In the genomic region with DNA sequence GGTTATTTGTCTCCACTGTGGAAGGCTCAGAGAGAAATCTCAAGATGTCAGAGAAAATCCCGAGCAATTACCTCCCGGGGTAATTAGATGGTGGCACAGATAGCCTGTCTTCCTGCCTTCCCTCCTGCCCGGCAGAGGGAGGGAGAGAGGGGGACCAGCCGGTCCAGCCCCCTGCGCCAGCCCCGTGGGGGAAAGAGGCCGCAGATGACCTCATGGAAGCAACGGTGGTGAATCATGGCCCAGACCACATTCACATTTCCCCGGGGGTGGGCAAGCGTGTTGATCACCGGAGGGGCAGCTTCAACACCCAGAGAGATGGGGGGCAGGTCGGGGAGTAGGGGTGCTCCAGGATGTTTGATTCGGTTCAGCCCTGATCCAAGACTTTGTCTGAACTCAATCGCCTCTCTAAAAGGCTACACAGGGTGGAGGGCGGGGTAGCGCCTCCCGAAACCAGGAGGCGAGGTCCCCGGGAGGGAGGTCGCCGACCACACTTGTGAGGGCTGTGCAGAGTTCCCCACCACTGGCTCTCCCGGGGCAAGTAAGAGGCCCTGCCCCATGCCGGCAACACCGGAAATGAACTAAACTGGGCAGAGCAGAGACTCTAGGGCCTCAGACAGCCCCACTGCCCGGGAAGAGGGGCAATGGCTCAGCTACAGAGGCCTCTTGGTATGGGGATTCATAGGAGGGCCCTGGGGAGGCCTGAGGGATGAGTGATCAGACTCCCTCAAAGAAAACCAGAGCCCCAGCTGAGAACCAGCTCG, we compare ENCODE assay signal across 1 cellular context.
TF ChIP-seq lines count a peak whose summit lies in the region.

No MANE protein-coding gene starts in this region.

TF ChIP-seq in HepG2, 621 proteins besides CTCF, POLR2A, EP300 and RAD21 (continued from another document):
- TF ChIP-seq, protein P1, sequence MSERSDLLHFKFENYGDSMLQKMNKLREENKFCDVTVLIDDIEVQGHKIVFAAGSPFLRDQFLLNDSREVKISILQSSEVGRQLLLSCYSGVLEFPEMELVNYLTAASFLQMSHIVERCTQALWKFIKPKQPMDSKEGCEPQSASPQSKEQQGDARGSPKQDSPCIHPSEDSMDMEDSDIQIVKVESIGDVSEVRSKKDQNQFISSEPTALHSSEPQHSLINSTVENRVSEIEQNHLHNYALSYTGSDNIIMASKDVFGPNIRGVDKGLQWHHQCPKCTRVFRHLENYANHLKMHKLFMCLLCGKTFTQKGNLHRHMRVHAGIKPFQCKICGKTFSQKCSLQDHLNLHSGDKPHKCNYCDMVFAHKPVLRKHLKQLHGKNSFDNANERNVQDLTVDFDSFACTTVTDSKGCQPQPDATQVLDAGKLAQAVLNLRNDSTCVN (CRISPR knock-in tag; IDR thresholded peaks at IDR 0.05; ENCODE audit: borderline replicate concordance), result no peak
- TF ChIP-seq SP1 (IDR thresholded peaks at IDR 0.05) (no peak), SP1 (CRISPR knock-in tag; IDR thresholded peaks at IDR 0.05) (no peak), HHEX (CRISPR knock-in tag; IDR thresholded peaks at IDR 0.05) (no peak), FOSL2 (CRISPR knock-in tag; IDR thresholded peaks at IDR 0.05) (peak; percentile 25; the same call in 1 of the 2 replicates), PPARG (CRISPR knock-in tag; conservative IDR thresholded peaks at IDR 0.05) (no peak), MXD1 (CRISPR knock-in tag; IDR thresholded peaks at IDR 0.05) (0 out of 2 replicates have a peak, but pooled peaks have one; percentile 36), HNRNPLL (IDR thresholded peaks at IDR 0.05; ENCODE audit: low read depth, low read length, poor library complexity, severe bottlenecking) (peak; percentile 22), SP5 (CRISPR knock-in tag; IDR thresholded peaks at IDR 0.05; ENCODE audit: borderline replicate concordance, low read depth) (no peak), ZFP36L2 (CRISPR knock-in tag; IDR thresholded peaks at IDR 0.05) (no peak), TGIF2 (CRISPR knock-in tag; IDR thresholded peaks at IDR 0.05) (0 out of 2 replicates have a peak, but pooled peaks have one; percentile 0), YY1 (IDR thresholded peaks at IDR 0.05; ENCODE audit: insufficient read depth, insufficient replicate concordance, low read depth, low read length) (peak; percentile 1), ELF3 (CRISPR knock-in tag; IDR thresholded peaks at IDR 0.05) (0 out of 2 replicates have a peak, but pooled peaks have one; percentile 4)
- TF ChIP-seq, protein P2, sequence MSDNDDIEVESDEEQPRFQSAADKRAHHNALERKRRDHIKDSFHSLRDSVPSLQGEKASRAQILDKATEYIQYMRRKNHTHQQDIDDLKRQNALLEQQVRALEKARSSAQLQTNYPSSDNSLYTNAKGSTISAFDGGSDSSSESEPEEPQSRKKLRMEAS (IDR thresholded peaks at IDR 0.05), result peak; percentile 17; the same call in 1 of the 2 replicates
- TF ChIP-seq, protein P3, sequence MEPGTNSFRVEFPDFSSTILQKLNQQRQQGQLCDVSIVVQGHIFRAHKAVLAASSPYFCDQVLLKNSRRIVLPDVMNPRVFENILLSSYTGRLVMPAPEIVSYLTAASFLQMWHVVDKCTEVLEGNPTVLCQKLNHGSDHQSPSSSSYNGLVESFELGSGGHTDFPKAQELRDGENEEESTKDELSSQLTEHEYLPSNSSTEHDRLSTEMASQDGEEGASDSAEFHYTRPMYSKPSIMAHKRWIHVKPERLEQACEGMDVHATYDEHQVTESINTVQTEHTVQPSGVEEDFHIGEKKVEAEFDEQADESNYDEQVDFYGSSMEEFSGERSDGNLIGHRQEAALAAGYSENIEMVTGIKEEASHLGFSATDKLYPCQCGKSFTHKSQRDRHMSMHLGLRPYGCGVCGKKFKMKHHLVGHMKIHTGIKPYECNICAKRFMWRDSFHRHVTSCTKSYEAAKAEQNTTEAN (CRISPR knock-in tag; conservative IDR thresholded peaks at IDR 0.05), result 0 out of 2 replicates have a peak, but pooled peaks have one; percentile 6
- TF ChIP-seq, protein P4, sequence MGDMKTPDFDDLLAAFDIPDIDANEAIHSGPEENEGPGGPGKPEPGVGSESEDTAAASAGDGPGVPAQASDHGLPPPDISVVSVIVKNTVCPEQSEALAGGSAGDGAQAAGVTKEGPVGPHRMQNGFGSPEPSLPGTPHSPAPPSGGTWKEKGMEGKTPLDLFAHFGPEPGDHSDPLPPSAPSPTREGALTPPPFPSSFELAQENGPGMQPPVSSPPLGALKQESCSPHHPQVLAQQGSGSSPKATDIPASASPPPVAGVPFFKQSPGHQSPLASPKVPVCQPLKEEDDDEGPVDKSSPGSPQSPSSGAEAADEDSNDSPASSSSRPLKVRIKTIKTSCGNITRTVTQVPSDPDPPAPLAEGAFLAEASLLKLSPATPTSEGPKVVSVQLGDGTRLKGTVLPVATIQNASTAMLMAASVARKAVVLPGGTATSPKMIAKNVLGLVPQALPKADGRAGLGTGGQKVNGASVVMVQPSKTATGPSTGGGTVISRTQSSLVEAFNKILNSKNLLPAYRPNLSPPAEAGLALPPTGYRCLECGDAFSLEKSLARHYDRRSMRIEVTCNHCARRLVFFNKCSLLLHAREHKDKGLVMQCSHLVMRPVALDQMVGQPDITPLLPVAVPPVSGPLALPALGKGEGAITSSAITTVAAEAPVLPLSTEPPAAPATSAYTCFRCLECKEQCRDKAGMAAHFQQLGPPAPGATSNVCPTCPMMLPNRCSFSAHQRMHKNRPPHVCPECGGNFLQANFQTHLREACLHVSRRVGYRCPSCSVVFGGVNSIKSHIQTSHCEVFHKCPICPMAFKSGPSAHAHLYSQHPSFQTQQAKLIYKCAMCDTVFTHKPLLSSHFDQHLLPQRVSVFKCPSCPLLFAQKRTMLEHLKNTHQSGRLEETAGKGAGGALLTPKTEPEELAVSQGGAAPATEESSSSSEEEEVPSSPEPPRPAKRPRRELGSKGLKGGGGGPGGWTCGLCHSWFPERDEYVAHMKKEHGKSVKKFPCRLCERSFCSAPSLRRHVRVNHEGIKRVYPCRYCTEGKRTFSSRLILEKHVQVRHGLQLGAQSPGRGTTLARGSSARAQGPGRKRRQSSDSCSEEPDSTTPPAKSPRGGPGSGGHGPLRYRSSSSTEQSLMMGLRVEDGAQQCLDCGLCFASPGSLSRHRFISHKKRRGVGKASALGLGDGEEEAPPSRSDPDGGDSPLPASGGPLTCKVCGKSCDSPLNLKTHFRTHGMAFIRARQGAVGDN (CRISPR knock-in tag; IDR thresholded peaks at IDR 0.05), result peak; percentile 64
TF ChIP-seq in HepG2: peak in this region for 12.
